33 cellular contexts compared by ENCODE assay signal in the genomic region with DNA sequence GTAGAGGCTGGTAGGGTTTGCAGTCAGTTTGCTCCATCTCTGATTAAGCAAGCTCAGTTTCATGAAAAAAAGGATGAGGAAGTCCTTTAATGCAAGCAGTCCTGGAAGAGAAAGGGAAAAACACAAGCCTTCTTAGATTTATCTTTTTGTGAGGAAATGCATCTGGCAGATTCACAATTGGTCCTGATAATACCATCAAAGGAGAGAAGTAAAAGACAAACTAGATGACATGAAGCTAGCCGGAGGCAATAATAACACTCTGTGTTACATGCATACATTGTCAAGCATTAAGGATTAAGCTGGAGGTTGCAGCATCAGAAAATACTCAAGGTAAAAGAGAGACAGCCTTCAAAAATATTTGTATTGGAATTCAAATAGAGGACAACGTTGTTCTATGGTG. TPM values are rescaled to one million over a fixed set of nuclear protein-coding genes. Genes with fewer than 3 reads are reported as not detected.
"Had no signal": no experiment of that assay in that cellular context is flagged by ENCODE, and none has a peak within 500 bp of the region (broad histone marks: within the 10 kb centered on the region; RNA-seq: fewer than 3 reads in every experiment).

Gene TENM1 (minus strand): TSS at position 101 of the 400 bp plus-strand sequence.

- H3K9me3 Mint-ChIP-seq: activated B cell treated with CpG ODN at 0.5 μM for 24 hours; activated naive CD4-positive, alpha-beta T cell treated with anti-CD3 and anti-CD28 coated beads for 36 hours; activated naive CD4-positive, alpha-beta T cell treated with anti-CD3 and anti-CD28 coated beads, Interleukin-2, amount 50 U/mL, for 24 hours; activated naive CD8-positive, alpha-beta T cell treated with anti-CD3 and anti-CD28 coated beads for 36 hours; activated naive CD8-positive, alpha-beta T cell treated with anti-CD3 and anti-CD28 coated beads, Interleukin-2, amount 50 U/mL, for 24 hours; activated T-helper 1 cell treated with anti-CD3 and anti-CD28 coated beads, Interleukin-12 subunit alpha, Interleukin-12 subunit beta, Interleukin-2, Interleukin-4 antibody, amounts not matched to agents 30 ng/mL and 10 ng/mL and 1 ng/mL, durations not matched to agents 14 hours and 24 hours and 36 hours; activated T-helper 2 cell treated with anti-CD3 and anti-CD28 coated beads, Interferon-gamma antibody, Interleukin-2, Interleukin-4, amounts not matched to agents 10 μg/mL and 5 μg/mL and 100 μg/mL, durations not matched to agents 14 hours and 24 hours and 36 hours had no signal

- H3K4me1 ChIP-seq: adrenal gland, body of pancreas, colonic mucosa, esophagus squamous epithelium had no signal

- H3K36me3 ChIP-seq: adrenal gland, colonic mucosa, esophagus squamous epithelium had no signal

- H3K4me3 ChIP-seq: adrenal gland, body of pancreas, colonic mucosa, esophagus squamous epithelium had no signal

- H3K9me3 ChIP-seq: adrenal gland, body of pancreas, colonic mucosa, esophagus squamous epithelium had no signal

- ATAC-seq: activated CD4-positive, CD25-positive, alpha-beta regulatory T cell treated with anti-CD3 and anti-CD28 coated beads, Interleukin-2, amount 50 U/mL, for 24 hours; activated CD8-positive, alpha-beta memory T cell treated with anti-CD3 and anti-CD28 coated beads, Interleukin-2, amount 10 ng/mL, durations not matched to agents 7 days and 5 days; activated CD8-positive, alpha-beta T cell treated with anti-CD3 and anti-CD28 coated beads, Interleukin-2, amount 10 ng/mL, durations not matched to agents 7 days and 5 days; activated naive CD8-positive, alpha-beta T cell treated with anti-CD3 and anti-CD28 coated beads, Interleukin-2, amount 50 U/mL, for 24 hours; body of pancreas had no signal

- H3K4me3 Mint-ChIP-seq: activated B cell treated with CpG ODN at 0.5 μM for 24 hours; activated CD8-positive, alpha-beta memory T cell treated with anti-CD3 and anti-CD28 coated beads, Interleukin-2, amount 10 ng/mL, durations not matched to agents 7 days and 5 days; activated CD8-positive, alpha-beta T cell treated with anti-CD3 and anti-CD28 coated beads, Interleukin-2, amount 10 ng/mL, durations not matched to agents 7 days and 5 days; activated naive CD4-positive, alpha-beta T cell treated with anti-CD3 and anti-CD28 coated beads for 36 hours; activated naive CD4-positive, alpha-beta T cell treated with anti-CD3 and anti-CD28 coated beads, Interleukin-2, amount 50 U/mL, for 24 hours; activated naive CD8-positive, alpha-beta T cell treated with anti-CD3 and anti-CD28 coated beads for 36 hours; activated naive CD8-positive, alpha-beta T cell treated with anti-CD3 and anti-CD28 coated beads, Interleukin-2, amount 50 U/mL, for 24 hours; activated T-helper 1 cell treated with anti-CD3 and anti-CD28 coated beads, Interleukin-12 subunit alpha, Interleukin-12 subunit beta, Interleukin-2, Interleukin-4 antibody, amounts not matched to agents 30 ng/mL and 10 ng/mL and 1 ng/mL, durations not matched to agents 14 hours and 24 hours and 36 hours had no signal

- H3K4me1 Mint-ChIP-seq: activated B cell treated with CpG ODN at 0.5 μM for 24 hours; activated CD8-positive, alpha-beta memory T cell treated with anti-CD3 and anti-CD28 coated beads, Interleukin-2, amount 10 ng/mL, durations not matched to agents 7 days and 5 days; activated naive CD4-positive, alpha-beta T cell treated with anti-CD3 and anti-CD28 coated beads, Interleukin-2, amount 50 U/mL, for 24 hours; activated naive CD8-positive, alpha-beta T cell treated with anti-CD3 and anti-CD28 coated beads for 36 hours; activated naive CD8-positive, alpha-beta T cell treated with anti-CD3 and anti-CD28 coated beads, Interleukin-2, amount 50 U/mL, for 24 hours had no signal

- H3K27ac ChIP-seq: adrenal gland, body of pancreas, colonic mucosa, epithelial cell of prostate, esophagus squamous epithelium, VCaP had no signal

- H3K27me3 Mint-ChIP-seq: activated B cell treated with CpG ODN at 0.5 μM for 24 hours; activated CD8-positive, alpha-beta memory T cell treated with anti-CD3 and anti-CD28 coated beads, Interleukin-2, amount 10 ng/mL, durations not matched to agents 7 days and 5 days; activated naive CD8-positive, alpha-beta T cell treated with anti-CD3 and anti-CD28 coated beads for 36 hours; activated naive CD8-positive, alpha-beta T cell treated with anti-CD3 and anti-CD28 coated beads, Interleukin-2, amount 50 U/mL, for 24 hours had no signal

- DNase-seq: activated B cell treated with CpG ODN at 0.5 μM for 24 hours; activated CD4-positive, alpha-beta T cell treated with anti-CD3 and anti-CD28 coated beads for 48 hours; activated CD4-positive, alpha-beta T cell treated with anti-CD3 and anti-CD28 coated beads, Interleukin-2, amount 50 U/mL, for 1 hour; activated CD4-positive, alpha-beta T cell treated with anti-CD3 and anti-CD28 coated beads, Interleukin-2, amount 50 U/mL, for 48 hours; activated CD8-positive, alpha-beta memory T cell treated with anti-CD3 and anti-CD28 coated beads, Interleukin-2, amount 10 ng/mL, durations not matched to agents 7 days and 5 days; activated CD8-positive, alpha-beta memory T cell treated with anti-CD3 and anti-CD28 coated beads, Interleukin-2, amount 50 U/mL, for 4 hours; activated CD8-positive, alpha-beta T cell treated with anti-CD3 and anti-CD28 coated beads, Interleukin-2, amount 10 ng/mL, durations not matched to agents 7 days and 5 days; activated effector memory CD4-positive, alpha-beta T cell treated with anti-CD3 and anti-CD28 coated beads, Interleukin-2, amount 50 U/mL, for 16 hours; activated naive CD4-positive, alpha-beta T cell treated with anti-CD3 and anti-CD28 coated beads for 36 hours; activated naive CD8-positive, alpha-beta T cell treated with anti-CD3 and anti-CD28 coated beads for 36 hours; activated naive CD8-positive, alpha-beta T cell treated with anti-CD3 and anti-CD28 coated beads, Interleukin-2, amount 50 U/mL, for 24 hours; activated T-cell treated with anti-CD3 and anti-CD28 coated beads, Interleukin-2, amount 50 U/mL, for 1 hour; activated T-cell treated with anti-CD3 and anti-CD28 coated beads, Interleukin-2, amount 50 U/mL, for 48 hours; adrenal gland; amygdala; aorta; body of pancreas; caudate nucleus; colonic mucosa; effector CD8-positive, alpha-beta T cell; esophagus squamous epithelium; foreskin melanocyte; head of caudate nucleus; T-helper 2 cell had no signal

- H3K27me3 ChIP-seq: adrenal gland, body of pancreas, colonic mucosa, esophagus squamous epithelium had no signal

- H3K36me3 Mint-ChIP-seq: activated CD8-positive, alpha-beta memory T cell treated with anti-CD3 and anti-CD28 coated beads, Interleukin-2, amount 10 ng/mL, durations not matched to agents 7 days and 5 days; activated naive CD4-positive, alpha-beta T cell treated with anti-CD3 and anti-CD28 coated beads, Interleukin-2, amount 50 U/mL, for 24 hours; activated naive CD8-positive, alpha-beta T cell treated with anti-CD3 and anti-CD28 coated beads for 36 hours had no signal

- H3K27ac Mint-ChIP-seq: activated B cell treated with CpG ODN at 0.5 μM for 24 hours; activated CD8-positive, alpha-beta memory T cell treated with anti-CD3 and anti-CD28 coated beads, Interleukin-2, amount 10 ng/mL, durations not matched to agents 7 days and 5 days; activated CD8-positive, alpha-beta T cell treated with anti-CD3 and anti-CD28 coated beads, Interleukin-2, amount 10 ng/mL, durations not matched to agents 7 days and 5 days; activated naive CD4-positive, alpha-beta T cell treated with anti-CD3 and anti-CD28 coated beads for 36 hours; activated naive CD4-positive, alpha-beta T cell treated with anti-CD3 and anti-CD28 coated beads, Interleukin-2, amount 50 U/mL, for 24 hours; activated naive CD8-positive, alpha-beta T cell treated with anti-CD3 and anti-CD28 coated beads for 36 hours; activated naive CD8-positive, alpha-beta T cell treated with anti-CD3 and anti-CD28 coated beads, Interleukin-2, amount 50 U/mL, for 24 hours; activated T-helper 1 cell treated with anti-CD3 and anti-CD28 coated beads, Interleukin-12 subunit alpha, Interleukin-12 subunit beta, Interleukin-2, Interleukin-4 antibody, amounts not matched to agents 30 ng/mL and 10 ng/mL and 1 ng/mL, durations not matched to agents 14 hours and 24 hours and 36 hours; activated T-helper 2 cell treated with anti-CD3 and anti-CD28 coated beads, Interferon-gamma antibody, Interleukin-2, Interleukin-4, amounts not matched to agents 10 μg/mL and 5 μg/mL and 100 μg/mL, durations not matched to agents 14 hours and 24 hours and 36 hours had no signal

RNA-seq across cellular contexts. Expression of gene TENM1, which starts in this region (rescaled TPM):
- total RNA-seq: activated B cell treated with CpG ODN at 0.5 μM for 24 hours; activated T-helper 1 cell treated with anti-CD3 and anti-CD28 coated beads, Interleukin-12 subunit alpha, Interleukin-12 subunit beta, Interleukin-2, Interleukin-4 antibody, amounts not matched to agents 30 ng/mL and 10 ng/mL and 1 ng/mL, durations not matched to agents 14 hours and 24 hours and 36 hours; activated T-helper 2 cell treated with anti-CD3 and anti-CD28 coated beads, Interferon-gamma antibody, Interleukin-2, Interleukin-4, amounts not matched to agents 10 μg/mL and 5 μg/mL and 100 μg/mL, durations not matched to agents 14 hours and 24 hours and 36 hours; dermis microvascular lymphatic vessel endothelial cell; endothelial cell of umbilical vein; fibroblast of villous mesenchyme had no signal
